30 cellular contexts compared by ENCODE assay signal in the genomic region with DNA sequence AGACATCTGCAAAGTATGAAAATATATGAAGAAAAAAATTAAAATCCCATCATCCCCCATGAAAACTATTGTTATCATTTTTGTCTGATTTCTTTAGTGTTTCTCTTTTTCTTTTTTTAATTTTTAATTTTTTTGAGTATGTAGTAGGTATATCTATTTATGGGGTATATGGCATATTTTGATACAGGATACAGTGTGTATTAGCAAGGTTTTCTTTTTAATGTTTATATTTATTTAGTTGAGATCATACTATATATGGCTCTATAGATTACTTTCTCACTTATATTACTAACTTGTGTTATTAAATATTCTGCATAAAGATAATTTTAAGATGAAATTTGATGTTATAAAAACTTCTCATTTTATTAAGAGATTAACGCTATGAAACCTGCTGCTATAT.
"Had no signal": no experiment of that assay in that cellular context is flagged by ENCODE, and none has a peak within 500 bp of the region (broad histone marks: within the 10 kb centered on the region; RNA-seq: fewer than 3 reads in every experiment).

No MANE protein-coding gene starts in this region.

- H3K9me3 Mint-ChIP-seq: dendritic cell treated with granulocyte-macrophage colony-stimulating factor and Interleukin-4, amounts not matched to agents 40 ng/mL and 50 ng/mL, for 4 days; endodermal cell; immature natural killer cell; naive B cell; nephron progenitor cell; stimulated activated naive CD8-positive, alpha-beta T cell treated with anti-CD3 and anti-CD28 coated beads, Interleukin-15, amount 100 ng/mL, for 72 hours; T-helper 2 cell treated with Interferon-gamma antibody and Interleukin-4, amounts not matched to agents 5 μg/mL and 100 μg/mL, for 36 hours had no signal

- H3K4me3 Mint-ChIP-seq: dendritic cell treated with granulocyte-macrophage colony-stimulating factor and Interleukin-4, amounts not matched to agents 40 ng/mL and 50 ng/mL, for 4 days; endodermal cell; immature natural killer cell; naive B cell; nephron progenitor cell; stimulated activated memory B cell treated with anti-CD40 and anti-IgM and Interleukin-4, amounts not matched to agents 10 μg/mL and 1 μg/mL and 100 μg/mL, for 72 hours; stimulated activated naive CD8-positive, alpha-beta T cell treated with anti-CD3 and anti-CD28 coated beads, Interleukin-15, amount 100 ng/mL, for 72 hours; T-helper 2 cell treated with Interferon-gamma antibody and Interleukin-4, amounts not matched to agents 5 μg/mL and 100 μg/mL, for 36 hours had no signal

- FAIRE-seq: kidney had no signal

- H3K27me3 Mint-ChIP-seq: dendritic cell treated with granulocyte-macrophage colony-stimulating factor and Interleukin-4, amounts not matched to agents 40 ng/mL and 50 ng/mL, for 4 days; naive B cell; progenitor cell of endocrine pancreas; stimulated activated memory B cell treated with anti-CD40 and anti-IgM and Interleukin-4, amounts not matched to agents 10 μg/mL and 1 μg/mL and 100 μg/mL, for 72 hours; stimulated activated naive CD8-positive, alpha-beta T cell treated with anti-CD3 and anti-CD28 coated beads, Interleukin-15, amount 100 ng/mL, for 72 hours had no signal

- H3K27ac Mint-ChIP-seq: dendritic cell treated with granulocyte-macrophage colony-stimulating factor and Interleukin-4, amounts not matched to agents 40 ng/mL and 50 ng/mL, for 4 days; endodermal cell; nephron progenitor cell; stimulated activated memory B cell treated with anti-CD40 and anti-IgM and Interleukin-4, amounts not matched to agents 10 μg/mL and 1 μg/mL and 100 μg/mL, for 72 hours had no signal

- H3K27me3 ChIP-seq: breast epithelium, heart left ventricle, neutrophil, ovary, thyroid gland, upper lobe of right lung had no signal

- DNase-seq: activated CD4-positive, alpha-beta T cell treated with anti-CD3 and anti-CD28 coated beads for 4 hours; activated CD4-positive, alpha-beta T cell treated with anti-CD3 and anti-CD28 coated beads, Interleukin-2, amount 50 U/mL, for 4 hours; activated CD8-positive, alpha-beta memory T cell treated with anti-CD3 and anti-CD28 coated beads for 24 hours; activated CD8-positive, alpha-beta memory T cell treated with anti-CD3 and anti-CD28 coated beads, Interleukin-2, amount 50 U/mL, for 4 hours; activated naive CD4-positive, alpha-beta T cell; activated T-cell treated with anti-CD3 and anti-CD28 coated beads, Interleukin-2, amount 50 U/mL, for 48 hours; central memory CD4-positive, alpha-beta T cell; endodermal cell; foreskin fibroblast; heart left ventricle; immature natural killer cell; kidney; left colon; mammary epithelial cell; naive B cell; nephron progenitor cell; ovary; stimulated activated CD4-positive, alpha-beta T cell treated with anti-CD3 and anti-CD28 coated beads, Interleukin-4, amount 100 ng/mL, for 24 hours; stimulated activated naive CD8-positive, alpha-beta T cell treated with anti-CD3 and anti-CD28 coated beads, Interleukin-15, amount 100 ng/mL, for 72 hours; thyroid gland; upper lobe of right lung had no signal

- H3K27ac ChIP-seq: breast epithelium, heart left ventricle, neutrophil, ovary, thyroid gland, upper lobe of right lung, VCaP had no signal

- H3K36me3 ChIP-seq: breast epithelium, ovary had no signal

- ATAC-seq: left colon; sciatic nerve; stimulated activated memory B cell treated with anti-CD40 and anti-IgM and Interleukin-4, amounts not matched to agents 10 μg/mL and 1 μg/mL and 100 μg/mL, for 72 hours had no signal

- H3K4me1 ChIP-seq: breast epithelium, thyroid gland had no signal

- H3K9me3 ChIP-seq: breast epithelium, heart left ventricle, neutrophil, ovary, thyroid gland, upper lobe of right lung had no signal

- H3K4me3 ChIP-seq: breast epithelium, heart left ventricle, ovary, skin epidermis, thyroid gland, upper lobe of right lung had no signal
